Comparison of ENCODE assay signal across 11 cellular contexts in genomic region chr4:153748378-153748777, GRCh38. TPM values are rescaled to one million over a fixed set of nuclear protein-coding genes. Genes with fewer than 3 reads are reported as not detected.
A peak's percentile ranks its signal among the peaks of the same experiment; 100 is the strongest.
DNase-seq lines count a peak whose midpoint lies in the region; ATAC-seq, FAIRE-seq and TF ChIP-seq lines count a peak whose summit lies in the region.
"Had no signal": no experiment of that assay in that cellular context is flagged by ENCODE, and none has a peak within 500 bp of the region (broad histone marks: within the 10 kb centered on the region; RNA-seq: fewer than 3 reads in every experiment).

No MANE protein-coding gene starts in this region.

- H3K79me2 ChIP-seq in K562 (ENCODE audit: control insufficient read depth, insufficient read depth, low read length): no peaks in the 10 kb centered on the region

- peak; percentile 66 for ATAC-seq in IMR-90 (ENCODE audit: low read depth)
- ATAC-seq in K562: no peak
- no peak for ATAC-seq in GM21529 (IDR thresholded peaks at IDR 0.05; ENCODE audit: unreplicated experiment)

- no peak overlapping the region for H3K18ac ChIP-seq in IMR-90 (ENCODE audit: low read depth, low read length)

- H2AK5ac ChIP-seq in IMR-90 (ENCODE audit: low read depth, low read length): no peak overlapping the region

- H3K27me3 ChIP-seq in IMR-90 (ENCODE audit: control insufficient read depth, insufficient read depth, low read length) (no peaks in the 10 kb centered on the region; the same call in 1 of the 2 replicates), K562 (ENCODE audit: control insufficient read depth in 2 of 2, insufficient read depth in 2 of 2, low read length in 2 of 2) (peaks cover 4 to 22% of the 10 kb centered on the region in 2 experiments)

- DNase-seq in AG09309 (ENCODE audit: low read depth) (peak; percentile 31), IMR-90 (peak; percentile 38), K562 (ENCODE audit: extremely low read depth in 1 of 4, low spot score in 3 of 4) (no peak), kidney tubule cell (ENCODE audit: low spot score) (peak; percentile 65), GM12892 (ENCODE audit: insufficient read length) (no peak), NCI-H1105 treated with DMSO at 0.1 percent for 48 hours (lab: John Stamatoyannopoulos, UW) (no peak)
- DNase-seq in activated CD4-positive, CD25-positive, alpha-beta regulatory T cell treated with anti-CD3 and anti-CD28 coated beads, Interleukin-2, amount 50 U/mL, for 72 hours: no peak
- DNase-seq: activated CD4-positive, CD25-positive, alpha-beta regulatory T cell; CD4-positive, CD25-positive, alpha-beta regulatory T cell had no signal

- no peaks in the 10 kb centered on the region for H3K79me1 ChIP-seq in IMR-90 (ENCODE audit: low read depth in 1 of 2, low read length in 2 of 2)

- in situ Hi-C loops in IMR-90 (cut with MboI; ENCODE audit: low sequenced_read_pairs) (no loop called here), K562 (cut with MboI) (no loop called here)

- CTCF ChIA-PET in IMR-90 (lab: Yijun Ruan, JAX) (interaction anchor here (1.4 kb wide), 1 partner anchor 28 kb away, joined by 4 read pairs; no protein-coding TSS in a partner anchor), K562 (lab: Yijun Ruan, JAX; ENCODE audit: low intra/inter-chr PET ratio) (no interaction called here)

- H3K4me1 ChIP-seq in IMR-90 (ENCODE audit: control insufficient read depth, insufficient read depth, low read length) (no peaks in the 10 kb centered on the region), K562 (replicated peaks in 1 of 2; ENCODE audit: control insufficient read depth in 2 of 2, insufficient read depth in 2 of 2, low read length in 2 of 2) (no peaks in the 10 kb centered on the region)

- no peak overlapping the region for H3K14ac ChIP-seq in IMR-90 (replicated peaks; ENCODE audit: low read depth, low read length)

- FAIRE-seq in K562 (lab: Jason Lieb, UNC): no peak
- no peak for FAIRE-seq in GM12892 (lab: Jason Lieb, UNC)

- H4K5ac ChIP-seq in IMR-90 (ENCODE audit: low read depth, low read length): no peak overlapping the region

- intact Hi-C loops in IMR-90 (cut with micrococcal nuclease) (no loop called here), K562 (cut with micrococcal nuclease) (no loop called here)

- no peak overlapping the region for H3K4me2 ChIP-seq in IMR-90 (ENCODE audit: low read depth, low read length)
- no peak overlapping the region for H3K4me2 ChIP-seq in K562 (ENCODE audit: insufficient read depth, low read length)

- H3K4ac ChIP-seq in IMR-90 (ENCODE audit: low read depth, low read length): no peak overlapping the region

- no peaks in the 10 kb centered on the region for H3K36me3 ChIP-seq in IMR-90 (ENCODE audit: control insufficient read depth, insufficient read depth, low read length)
- H3K36me3 ChIP-seq in K562 (ENCODE audit: control insufficient read depth, insufficient read depth, low read length): no peaks in the 10 kb centered on the region
- H3K36me3 ChIP-seq: heart left ventricle had no signal

- no peak overlapping the region for H4K91ac ChIP-seq in IMR-90 (ENCODE audit: insufficient read depth, low read depth, low read length)

- H4K8ac ChIP-seq in IMR-90 (ENCODE audit: low read depth in 2 of 2, low read length in 2 of 2): no peak overlapping the region

- peak overlapping the region; percentile 3 for H2AK9ac ChIP-seq in IMR-90 (replicated peaks; ENCODE audit: low read depth, low read length, poor library complexity)

- H2BK5ac ChIP-seq in IMR-90 (ENCODE audit: low read depth, low read length, poor library complexity, severe bottlenecking): no peak overlapping the region

- TF ChIP-seq RAD21 in IMR-90 (IDR thresholded peaks at IDR 0.05; ENCODE audit: low read length): no peak
- no peak for TF ChIP-seq RAD21 in K562 (CRISPR knock-in tag; conservative IDR thresholded peaks at IDR 0.05 in 1 of 2, IDR thresholded peaks at IDR 0.05 in 1 of 2)

- no peak overlapping the region for H2BK15ac ChIP-seq in IMR-90 (ENCODE audit: low read depth, low read length)

- no peak overlapping the region for H2BK120ac ChIP-seq in IMR-90 (ENCODE audit: low read depth, low read length)

- TF ChIP-seq CTCF in AG09309 (IDR thresholded peaks at IDR 0.05; ENCODE audit: control insufficient read depth, insufficient read depth, low read depth, low read length, missing control alignments) (no peak), IMR-90 (conservative IDR thresholded peaks at IDR 0.05; ENCODE audit: low read depth, low read length) (no peak), K562 (IDR thresholded peaks at IDR 0.05 in 2 of 3, conservative IDR thresholded peaks at IDR 0.05 in 1 of 3; ENCODE audit: insufficient read depth in 2 of 3, low read depth in 1 of 3, low read length in 3 of 3) (no peak)

- H3K27ac ChIP-seq in IMR-90 (ENCODE audit: insufficient read depth, low read length): no peak overlapping the region
- no peak overlapping the region for H3K27ac ChIP-seq in K562 (ENCODE audit: extremely low read depth, low read depth, low read length)

- H3K9ac ChIP-seq in IMR-90 (ENCODE audit: low read depth, low read length) (no peak overlapping the region), K562 (ENCODE audit: insufficient read depth in 1 of 2, low read depth in 2 of 2, low read length in 2 of 2) (no peak overlapping the region)

- BruUV-seq in IMR-90 (replicated peaks; lab: Mats Ljungman, UMichigan) (no TSS peak), K562 (replicated peaks; lab: Mats Ljungman, UMichigan) (no TSS peak)

- H2AFZ ChIP-seq in IMR-90 (replicated peaks; ENCODE audit: low read length, poor library complexity) (peak overlapping the region; percentile 33), K562 (ENCODE audit: low read depth, low read length) (no peak overlapping the region)

- no peaks in the 10 kb centered on the region for H3K9me1 ChIP-seq in IMR-90 (ENCODE audit: insufficient read depth, low read length)
- no peaks in the 10 kb centered on the region for H3K9me1 ChIP-seq in K562 (ENCODE audit: control insufficient read depth, insufficient read depth, low read length)

- no peak for TF ChIP-seq POLR2A in IMR-90 (IDR thresholded peaks at IDR 0.05; ENCODE audit: low read depth, low read length)
- no peak for TF ChIP-seq POLR2A in K562 (conservative IDR thresholded peaks at IDR 0.05)
- TF ChIP-seq POLR2A in GM12892 (IDR thresholded peaks at IDR 0.05; ENCODE audit: low read depth, low read length): no peak

- POLR2A ChIA-PET in IMR-90 (lab: Charles Lee; ENCODE audit: unreplicated experiment): no interaction called here
- POLR2A ChIA-PET in K562 (lab: Yijun Ruan, JAX): interaction anchor here (0.7 kb wide), 1 partner anchor 908 kb away, joined by 3 read pairs; no protein-coding TSS in a partner anchor

- H3K9me3 ChIP-seq in IMR-90 (ENCODE audit: control insufficient read depth, insufficient read depth, low read length) (no peaks in the 10 kb centered on the region), K562 (replicated peaks; ENCODE audit: control insufficient read depth, insufficient read depth, low read depth, low read length) (no peaks in the 10 kb centered on the region)
- H3K9me3 ChIP-seq: heart left ventricle had no signal

- dilution Hi-C loops in IMR-90 (cut with HindIII; ENCODE audit: low sequenced_read_pairs, unreplicated experiment): no loop called here

- H4K20me1 ChIP-seq in IMR-90 (ENCODE audit: insufficient read depth, low read length): no peaks in the 10 kb centered on the region
- no peaks in the 10 kb centered on the region for H4K20me1 ChIP-seq in K562 (replicated peaks; ENCODE audit: control insufficient read depth, insufficient read depth, low read length)

- TF ChIP-seq EP300 in K562 (IDR thresholded peaks at IDR 0.05; ENCODE audit: low read length): no peak

- 65% methylated on average over 2 of the region's 6 CpGs; no CpG with 5 or more reads in 1 of the 2 experiments for WGBS in IMR-90 (ENCODE audit: extremely low coverage in 2 of 2, insufficient read length in 1 of 2), 2 experiments
- 1% methylated on average over 6 of the region's 6 CpGs for WGBS in K562 (ENCODE audit: insufficient coverage, low coverage, missing lambda C conversion rate)

- H2BK20ac ChIP-seq in IMR-90 (ENCODE audit: low read depth, low read length): no peak overlapping the region

- H3K4me3 ChIP-seq in AG09309 (ENCODE audit: control insufficient read depth, low read depth, low read length) (no peak overlapping the region), IMR-90 (ENCODE audit: insufficient read depth, low read depth, low read length) (no peak overlapping the region), K562 (no peak overlapping the region)
- H3K4me3 ChIP-seq: heart left ventricle had no signal

- H3K56ac ChIP-seq in IMR-90 (ENCODE audit: extremely low read depth, insufficient read depth, low read length): no peak overlapping the region

- no peak overlapping the region for H3K23ac ChIP-seq in IMR-90 (ENCODE audit: low read depth, low read length)

RNA-seq across cellular contexts. Expression of gene RNF175, which starts 11.4 kb away (rescaled TPM):
- total RNA-seq in IMR-90 (2012; rRNA removed) (not detected in 2 replicates), K562 (2014; rRNA removed) (not detected in 2 replicates), K562 (2014; rRNA removed; fragmentation: Illumina TruSeq; extraction: Trizol) (not detected in 2 replicates), K562 (2015; rRNA removed; fragmentation: Illumina TruSeq; extraction: Trizol) (not detected in 2 replicates), K562 (2021) (not detected in 2 replicates)
- polyA plus RNA-seq in IMR-90 (2012; rRNA removed) (not detected in 2 replicates), K562 (2011; rRNA removed) (not detected in 2 replicates), K562 (2014; fragmentation: Illumina TruSeq; extraction: Trizol) (not detected in 2 replicates), K562 (2014; fragmentation: Nextera tagmentation; extraction: Ambion mirVana) (not detected), K562 (2014; rRNA removed) (not detected in 2 replicates)
- polyA plus RNA-seq in IMR-90 (2012; cell fraction: cytosol; rRNA removed): not detected in 2 replicates
- polyA plus RNA-seq in IMR-90 (2012; cell fraction: nucleus; rRNA removed; ENCODE audit: low replicate concordance): not detected in 2 replicates
- total RNA-seq in K562 (2011; cell fraction: chromatin; rRNA removed; ENCODE audit: low replicate concordance): not detected in 2 replicates
- not detected in 2 replicates for total RNA-seq in K562 (2011; cell fraction: nucleolus; rRNA removed)
- not detected in 2 replicates for total RNA-seq in K562 (2011; cell fraction: nucleoplasm; rRNA removed)
- not detected in 2 replicates for polyA plus RNA-seq in K562 (2011; cell fraction: cytosol; rRNA removed)
- not detected in 2 replicates for polyA plus RNA-seq in K562 (2011; cell fraction: nucleus; rRNA removed)
- not detected in 2 replicates for polyA plus RNA-seq in K562 (2012)
- not detected in 2 replicates for polyA minus RNA-seq in K562 (2011; rRNA and poly(A)+ RNA removed)
- not detected in 2 replicates for polyA minus RNA-seq in K562 (2011; cell fraction: cytosol; rRNA and poly(A)+ RNA removed)
- not detected in 2 replicates for polyA minus RNA-seq in K562 (2011; cell fraction: nucleus; rRNA and poly(A)+ RNA removed)
- not detected for polyA plus RNA-seq in GM12892 (2012; ENCODE audit: missing spikeins)

RNA-seq across cellular contexts. Expression of gene SFRP2, which starts 40.5 kb away (rescaled TPM):
- total RNA-seq in IMR-90 (2012; rRNA removed): not detected in 2 replicates
- not detected in 2 replicates for polyA plus RNA-seq in IMR-90 (2012; rRNA removed)
- 0.02 TPM in 1 of 2 replicates, not detected in the other for polyA plus RNA-seq in IMR-90 (2012; cell fraction: cytosol; rRNA removed)
- not detected in 2 replicates for polyA plus RNA-seq in IMR-90 (2012; cell fraction: nucleus; rRNA removed; ENCODE audit: low replicate concordance)
- not detected in 2 replicates for total RNA-seq in K562 (2011; cell fraction: chromatin; rRNA removed; ENCODE audit: low replicate concordance)
- not detected in 2 replicates for total RNA-seq in K562 (2011; cell fraction: nucleolus; rRNA removed)
- not detected in 2 replicates for total RNA-seq in K562 (2011; cell fraction: nucleoplasm; rRNA removed)
- not detected in 2 replicates for total RNA-seq in K562 (2014; rRNA removed)
- not detected in 2 replicates for total RNA-seq in K562 (2014; rRNA removed; fragmentation: Illumina TruSeq; extraction: Trizol)
- total RNA-seq in K562 (2015; rRNA removed; fragmentation: Illumina TruSeq; extraction: Trizol): not detected in 2 replicates
- total RNA-seq in K562 (2021): 0.29 and 0.38 TPM in 2 replicates
- not detected in 2 replicates for polyA plus RNA-seq in K562 (2011; rRNA removed)
- polyA plus RNA-seq in K562 (2011; cell fraction: cytosol; rRNA removed): not detected in 2 replicates
- polyA plus RNA-seq in K562 (2011; cell fraction: nucleus; rRNA removed): not detected in 2 replicates
- 0.06 TPM in 1 of 2 replicates, not detected in the other for polyA plus RNA-seq in K562 (2012)
- polyA plus RNA-seq in K562 (2014; fragmentation: Illumina TruSeq; extraction: Trizol): not detected in 2 replicates
- polyA plus RNA-seq in K562 (2014; fragmentation: Nextera tagmentation; extraction: Ambion mirVana): not detected
- not detected in 2 replicates for polyA plus RNA-seq in K562 (2014; rRNA removed)
- not detected in 2 replicates for polyA minus RNA-seq in K562 (2011; rRNA and poly(A)+ RNA removed)
- polyA minus RNA-seq in K562 (2011; cell fraction: cytosol; rRNA and poly(A)+ RNA removed): not detected in 2 replicates
- not detected in 2 replicates for polyA minus RNA-seq in K562 (2011; cell fraction: nucleus; rRNA and poly(A)+ RNA removed)
- polyA plus RNA-seq in GM12892 (2012; ENCODE audit: missing spikeins): not detected
- total RNA-seq: CD4-positive, CD25-positive, alpha-beta regulatory T cell had no signal
- polyA plus RNA-seq: CD4-positive, CD25-positive, alpha-beta regulatory T cell had no signal

Comparison
In these comparisons a context has a peak if more than half of its experiments do, and no peak if none do; other contexts are left out.
1. DNase-seq: peak in AG09309 (single experiment), IMR-90 (single experiment) and kidney tubule cell (single experiment); none in K562 (0 of 4), GM12892 (single experiment), NCI-H1105 treated with DMSO at 0.1 percent for 48 hours (single experiment) and activated CD4-positive, CD25-positive, alpha-beta regulatory T cell treated with anti-CD3 and anti-CD28 coated beads, Interleukin-2, amount 50 U/mL, for 72 hours (single experiment).